20 cellular contexts compared by ENCODE assay signal in genomic region chr6:35093783-35094182, GRCh38. TPM values are rescaled to one million over a fixed set of nuclear protein-coding genes. Genes with fewer than 3 reads are reported as not detected.
"Had no signal": no experiment of that assay in that cellular context is flagged by ENCODE, and none has a peak within 500 bp of the region (broad histone marks: within the 10 kb centered on the region; RNA-seq: fewer than 3 reads in every experiment).

No MANE protein-coding gene starts in this region.

- H3K4me3 ChIP-seq: body of pancreas, right lobe of liver had no signal

- ATAC-seq: activated CD8-positive, alpha-beta T cell treated with anti-CD3 and anti-CD28 coated beads, Interleukin-2, amount 10 ng/mL, durations not matched to agents 7 days and 5 days; activated naive CD4-positive, alpha-beta T cell treated with anti-CD3 and anti-CD28 coated beads, Interleukin-2, amount 50 U/mL, for 72 hours; body of pancreas; effector memory CD8-positive, alpha-beta T cell; stimulated activated effector memory CD8-positive, alpha-beta T cell treated with anti-CD3 and anti-CD28 coated beads, Interleukin-12 subunit alpha, Interleukin-12 subunit beta, amount 100 ng/mL, for 72 hours had no signal

- H3K9me3 ChIP-seq: body of pancreas, right lobe of liver had no signal

- H3K27me3 ChIP-seq: body of pancreas, right lobe of liver had no signal

- H3K27ac ChIP-seq: body of pancreas, right lobe of liver had no signal

- DNase-seq: activated B cell treated with CpG ODN at 0.5 μM for 24 hours; activated CD4-positive, alpha-beta T cell treated with anti-CD3 and anti-CD28 coated beads, Interleukin-2, amount 10 ng/mL, durations not matched to agents 24 days and 14 days; activated CD8-positive, alpha-beta memory T cell treated with anti-CD3 and anti-CD28 coated beads, Interleukin-2, amount 50 U/mL, for 4 hours; activated CD8-positive, alpha-beta T cell treated with anti-CD3 and anti-CD28 coated beads, Interleukin-2, amount 10 ng/mL, durations not matched to agents 7 days and 5 days; activated gamma-delta T cell; activated T-cell treated with anti-CD3 and anti-CD28 coated beads, Interleukin-2, amount 50 U/mL, for 48 hours; amniotic stem cell; body of pancreas; effector memory CD8-positive, alpha-beta T cell; hippocampal formation; stimulated activated CD4-positive, alpha-beta T cell treated with anti-CD3 and anti-CD28 coated beads, Interleukin-1b, Interleukin-23, amount 100 ng/mL, for 48 hours; T-helper 2 cell had no signal

- H3K9me3 Mint-ChIP-seq: activated B cell treated with CpG ODN at 0.5 μM for 24 hours; activated CD4-positive, alpha-beta T cell treated with anti-CD3 and anti-CD28 coated beads, Interleukin-2, amount 10 ng/mL, durations not matched to agents 24 days and 14 days; activated naive CD4-positive, alpha-beta T cell treated with anti-CD3 and anti-CD28 coated beads, Interleukin-2, amount 50 U/mL, for 72 hours; central memory CD8-positive, alpha-beta T cell; dendritic cell treated with granulocyte-macrophage colony-stimulating factor and Interleukin-4, amounts not matched to agents 40 ng/mL and 50 ng/mL, for 4 days; effector memory CD8-positive, alpha-beta T cell; neural crest cell; stimulated activated effector memory CD8-positive, alpha-beta T cell treated with anti-CD3 and anti-CD28 coated beads, Interleukin-12 subunit alpha, Interleukin-12 subunit beta, amount 100 ng/mL, for 72 hours had no signal

- H3K36me3 Mint-ChIP-seq: activated naive CD4-positive, alpha-beta T cell treated with anti-CD3 and anti-CD28 coated beads, Interleukin-2, amount 50 U/mL, for 72 hours had no signal

- H3K4me3 Mint-ChIP-seq: activated B cell treated with CpG ODN at 0.5 μM for 24 hours; activated CD4-positive, alpha-beta T cell treated with anti-CD3 and anti-CD28 coated beads, Interleukin-2, amount 10 ng/mL, durations not matched to agents 24 days and 14 days; activated CD8-positive, alpha-beta T cell treated with anti-CD3 and anti-CD28 coated beads, Interleukin-2, amount 10 ng/mL, durations not matched to agents 7 days and 5 days; central memory CD8-positive, alpha-beta T cell; dendritic cell treated with granulocyte-macrophage colony-stimulating factor and Interleukin-4, amounts not matched to agents 40 ng/mL and 50 ng/mL, for 4 days; effector memory CD8-positive, alpha-beta T cell; neural crest cell; stimulated activated effector memory CD8-positive, alpha-beta T cell treated with anti-CD3 and anti-CD28 coated beads, Interleukin-12 subunit alpha, Interleukin-12 subunit beta, amount 100 ng/mL, for 72 hours had no signal

- H3K27me3 Mint-ChIP-seq: activated B cell treated with CpG ODN at 0.5 μM for 24 hours; central memory CD8-positive, alpha-beta T cell; dendritic cell treated with granulocyte-macrophage colony-stimulating factor and Interleukin-4, amounts not matched to agents 40 ng/mL and 50 ng/mL, for 4 days; effector memory CD8-positive, alpha-beta T cell had no signal

- H3K4me1 Mint-ChIP-seq: activated B cell treated with CpG ODN at 0.5 μM for 24 hours; activated CD4-positive, alpha-beta T cell treated with anti-CD3 and anti-CD28 coated beads, Interleukin-2, amount 10 ng/mL, durations not matched to agents 24 days and 14 days; central memory CD8-positive, alpha-beta T cell; stimulated activated effector memory CD8-positive, alpha-beta T cell treated with anti-CD3 and anti-CD28 coated beads, Interleukin-12 subunit alpha, Interleukin-12 subunit beta, amount 100 ng/mL, for 72 hours had no signal

- H3K27ac Mint-ChIP-seq: activated B cell treated with CpG ODN at 0.5 μM for 24 hours; activated CD4-positive, alpha-beta T cell treated with anti-CD3 and anti-CD28 coated beads, Interleukin-2, amount 10 ng/mL, durations not matched to agents 24 days and 14 days; activated CD8-positive, alpha-beta T cell treated with anti-CD3 and anti-CD28 coated beads, Interleukin-2, amount 10 ng/mL, durations not matched to agents 7 days and 5 days; activated naive CD4-positive, alpha-beta T cell treated with anti-CD3 and anti-CD28 coated beads, Interleukin-2, amount 50 U/mL, for 72 hours; dendritic cell treated with granulocyte-macrophage colony-stimulating factor and Interleukin-4, amounts not matched to agents 40 ng/mL and 50 ng/mL, for 4 days; stimulated activated effector memory CD8-positive, alpha-beta T cell treated with anti-CD3 and anti-CD28 coated beads, Interleukin-12 subunit alpha, Interleukin-12 subunit beta, amount 100 ng/mL, for 72 hours had no signal

RNA-seq across cellular contexts. Expression of gene TCP11, which starts 47.4 kb away (rescaled TPM):
- total RNA-seq: activated B cell treated with CpG ODN at 0.5 μM for 24 hours; activated CD4-positive, alpha-beta T cell treated with anti-CD3 and anti-CD28 coated beads, Interleukin-2, amount 10 ng/mL, durations not matched to agents 24 days and 14 days; activated CD8-positive, alpha-beta T cell treated with anti-CD3 and anti-CD28 coated beads, Interleukin-2, amount 10 ng/mL, durations not matched to agents 7 days and 5 days; activated naive CD4-positive, alpha-beta T cell treated with anti-CD3 and anti-CD28 coated beads, Interleukin-2, amount 50 U/mL, for 72 hours; body of pancreas; epithelial cell of proximal tubule; neural crest cell; subcutaneous adipose tissue had no signal
